In genomic region chr1:16156848-16157495, GRCh38 we compare ENCODE assay signal across 11 cellular contexts. TPM values are rescaled to one million over a fixed set of nuclear protein-coding genes. Genes with fewer than 3 reads are reported as not detected.
DNase-seq lines count a peak whose midpoint lies in the region; TF ChIP-seq lines count a peak whose summit lies in the region.
"Had no signal": no experiment of that assay in that cellular context is flagged by ENCODE, and none has a peak within 500 bp of the region (broad histone marks: within the 10 kb centered on the region; RNA-seq: fewer than 3 reads in every experiment).

No MANE protein-coding gene starts in this region.

- CTCF ChIA-PET in activated naive CD4-positive, alpha-beta T cell treated with anti-CD3 and anti-CD28 coated beads, Interleukin-2, amount 10 ng/mL, durations not matched to agents 7 days and 5 days (lab: Charles Lee), result interaction anchor here (1.0 kb wide), 1 partner anchor 74 kb away, joined by 3 read pairs; no protein-coding TSS in a partner anchor
- CTCF ChIA-PET in OCI-LY7 (lab: Charles Lee; ENCODE audit: unreplicated experiment), result no interaction called here

- TF ChIP-seq CTCF in adrenal gland (IDR thresholded peaks at IDR 0.05), result no peak
- no peak for TF ChIP-seq CTCF in smooth muscle cell (IDR thresholded peaks at IDR 0.05; ENCODE audit: borderline replicate concordance, insufficient read depth, poor library complexity, severe bottlenecking)
- TF ChIP-seq CTCF in OCI-LY7 (conservative IDR thresholded peaks at IDR 0.05; ENCODE audit: low read length), result no peak

- 76 to 78% methylated on average over 13 of the region's 13 CpGs for WGBS in GM23248 (ENCODE audit: low coverage in 1 of 2, low lambda C conversion rate in 2 of 2, missing lambda C conversion rate in 2 of 2), 2 experiments
- WGBS in adrenal gland, 4 donors, result 77 to 88% (median 87%) methylated on average over 9 to 13 of the region's 13 CpGs
- WGBS in smooth muscle cell (ENCODE audit: low lambda C conversion rate), result 56% methylated on average over 13 of the region's 13 CpGs

- H3K4me3 ChIP-seq in GM23248 (peak overlapping the region; percentile 46; the same call in 1 of the 2 replicates), adrenal gland (no peak overlapping the region), smooth muscle cell (no peak overlapping the region), OCI-LY7 (ENCODE audit: low read depth, low read length, poor library complexity, severe bottlenecking) (no peak overlapping the region)
- H3K4me3 ChIP-seq: mucosa of descending colon had no signal

- H4K20me1 ChIP-seq in GM23248 (ENCODE audit: insufficient read depth), result no peaks in the 10 kb centered on the region
- peaks cover 29% of the 10 kb centered on the region for H4K20me1 ChIP-seq in smooth muscle cell (ENCODE audit: low read depth)
- H4K20me1 ChIP-seq in OCI-LY7 (ENCODE audit: insufficient read depth, low read length), result no peaks in the 10 kb centered on the region

- TF ChIP-seq POLR2A in adrenal gland (IDR thresholded peaks at IDR 0.05), result no peak

- no peaks in the 10 kb centered on the region for H3K36me3 Mint-ChIP-seq in activated naive CD4-positive, alpha-beta T cell treated with anti-CD3 and anti-CD28 coated beads, Interleukin-2, amount 10 ng/mL, durations not matched to agents 7 days and 5 days

- H2AFZ ChIP-seq in GM23248 (no peak overlapping the region), smooth muscle cell (ENCODE audit: low read depth) (no peak overlapping the region), OCI-LY7 (ENCODE audit: low read length) (no peak overlapping the region)

- no TSS peak for BruUV-seq in OCI-LY7 (replicated peaks; lab: Mats Ljungman, UMichigan)

- H3K9me3 ChIP-seq in GM23248 (ENCODE audit: low read depth), result no peaks in the 10 kb centered on the region
- H3K9me3 ChIP-seq in adrenal gland (replicated peaks in 1 of 3), result no peaks in the 10 kb centered on the region
- no peaks in the 10 kb centered on the region for H3K9me3 ChIP-seq in smooth muscle cell (replicated peaks; ENCODE audit: low read depth)
- no peaks in the 10 kb centered on the region for H3K9me3 ChIP-seq in OCI-LY7 (ENCODE audit: low read length)
- H3K9me3 ChIP-seq: mucosa of descending colon had no signal

- H3K27me3 ChIP-seq in GM23248 (replicated peaks; ENCODE audit: insufficient read depth) (no peaks in the 10 kb centered on the region), adrenal gland (no peaks in the 10 kb centered on the region), smooth muscle cell (ENCODE audit: low read depth) (no peaks in the 10 kb centered on the region)

- H3F3A ChIP-seq in GM23248 (ENCODE audit: insufficient read depth) (peaks cover 21% of the 10 kb centered on the region), smooth muscle cell (ENCODE audit: low read depth) (peaks cover 7% of the 10 kb centered on the region)

- peaks cover 29% of the 10 kb centered on the region for H3K4me1 ChIP-seq in GM23248 (ENCODE audit: insufficient read depth)
- peaks cover 18 to 28% of the 10 kb centered on the region in 2 donors for H3K4me1 ChIP-seq in adrenal gland (replicated peaks in 1 of 2)
- peaks cover 40% of the 10 kb centered on the region for H3K4me1 ChIP-seq in smooth muscle cell (ENCODE audit: low read depth)
- H3K4me1 ChIP-seq in OCI-LY7 (ENCODE audit: insufficient read depth, low read length, poor library complexity, severe bottlenecking), result peaks cover 11% of the 10 kb centered on the region

- POLR2A ChIA-PET in OCI-LY7 (lab: Charles Lee), result interaction anchor here (0.9 kb wide), 1 partner anchor 619 kb away, joined by 3 read pairs; no protein-coding TSS in a partner anchor

- H3K27ac ChIP-seq in GM23248 (no peak overlapping the region), adrenal gland (peak overlapping the region in 3 of 5 donors; percentile 84 to 93 (median 88)), smooth muscle cell (ENCODE audit: low read depth) (peak overlapping the region; percentile 87), OCI-LY7 (ENCODE audit: low read depth, low read length, poor library complexity, severe bottlenecking) (no peak overlapping the region)

- peak; percentile 63 for DNase-seq in GM23248
- peak in 2 of 7 donors; percentile 42 to 71 for DNase-seq in adrenal gland
- DNase-seq in iris pigment epithelial cell (ENCODE audit: low read depth), result peak; percentile 87
- DNase-seq in smooth muscle cell (lab: John Stamatoyannopoulos, UW; ENCODE audit: unreplicated experiment), result no peak
- DNase-seq in stimulated activated CD4-positive, alpha-beta T cell treated with anti-CD3 and anti-CD28 coated beads, Interleukin-12 subunit alpha, Interleukin-12 subunit beta, amount 100 ng/mL, for 4 hours, result no peak
- DNase-seq in activated naive CD4-positive, alpha-beta T cell treated with anti-CD3 and anti-CD28 coated beads, Interleukin-2, amount 10 ng/mL, durations not matched to agents 7 days and 5 days, result no peak
- no peak for DNase-seq in OCI-LY7 (ENCODE audit: low spot score)
- no peak for DNase-seq in KBM-7
- DNase-seq: effector memory CD8-positive, alpha-beta T cell; mucosa of descending colon; NCI-H1092 had no signal

- H3K9me3 Mint-ChIP-seq in activated naive CD4-positive, alpha-beta T cell treated with anti-CD3 and anti-CD28 coated beads, Interleukin-2, amount 10 ng/mL, durations not matched to agents 7 days and 5 days, result no peaks in the 10 kb centered on the region
- H3K9me3 Mint-ChIP-seq: effector memory CD8-positive, alpha-beta T cell had no signal

- H3K9ac ChIP-seq in GM23248 (no peak overlapping the region), smooth muscle cell (ENCODE audit: low read depth) (no peak overlapping the region)

- peak overlapping the region; percentile 34 for H3K4me2 ChIP-seq in GM23248 (ENCODE audit: unreplicated experiment)
- H3K4me2 ChIP-seq in smooth muscle cell, result peak overlapping the region; percentile 98
- H3K4me2 ChIP-seq in OCI-LY7 (ENCODE audit: low read length), result no peak overlapping the region

- H3K27me3 Mint-ChIP-seq in activated naive CD4-positive, alpha-beta T cell treated with anti-CD3 and anti-CD28 coated beads, Interleukin-2, amount 10 ng/mL, durations not matched to agents 7 days and 5 days, result peaks cover 95% of the 10 kb centered on the region

- no peak overlapping the region for H3K27ac Mint-ChIP-seq in activated naive CD4-positive, alpha-beta T cell treated with anti-CD3 and anti-CD28 coated beads, Interleukin-2, amount 10 ng/mL, durations not matched to agents 7 days and 5 days
- H3K27ac Mint-ChIP-seq: effector memory CD8-positive, alpha-beta T cell had no signal

- peaks cover 28% of the 10 kb centered on the region for H3K79me2 ChIP-seq in GM23248 (ENCODE audit: insufficient read depth)
- peaks cover 37% of the 10 kb centered on the region for H3K79me2 ChIP-seq in smooth muscle cell (ENCODE audit: low read depth)
- H3K79me2 ChIP-seq in OCI-LY7 (ENCODE audit: insufficient read depth, low read depth, low read length), result no peaks in the 10 kb centered on the region

- in situ Hi-C loops in GM23248 (cut with MboI), result no loop called here
- in situ Hi-C loops in KBM-7 (cut with MboI; ENCODE audit: low pct_unique_long_range_greater_than_20kb, low sequenced_read_pairs), result no loop called here

- H3K9me2 ChIP-seq in GM23248 (ENCODE audit: insufficient read depth) (no peaks in the 10 kb centered on the region), OCI-LY7 (ENCODE audit: insufficient read depth, low read length) (no peaks in the 10 kb centered on the region)

- peaks cover 58% of the 10 kb centered on the region for H3K4me1 Mint-ChIP-seq in activated naive CD4-positive, alpha-beta T cell treated with anti-CD3 and anti-CD28 coated beads, Interleukin-2, amount 10 ng/mL, durations not matched to agents 7 days and 5 days

- H3K4me3 Mint-ChIP-seq in activated naive CD4-positive, alpha-beta T cell treated with anti-CD3 and anti-CD28 coated beads, Interleukin-2, amount 10 ng/mL, durations not matched to agents 7 days and 5 days, result no peak overlapping the region

- intact Hi-C loops in adrenal gland (cut with DNase I), result no loop called here
- intact Hi-C loops in OCI-LY7 (cut with micrococcal nuclease; ENCODE audit: unreplicated experiment), result no loop called here

- H3K36me3 ChIP-seq in GM23248 (ENCODE audit: low read depth), result no peaks in the 10 kb centered on the region
- H3K36me3 ChIP-seq in adrenal gland (replicated peaks in 1 of 2), result no peaks in the 10 kb centered on the region
- no peaks in the 10 kb centered on the region for H3K36me3 ChIP-seq in smooth muscle cell (ENCODE audit: low read depth)
- no peaks in the 10 kb centered on the region for H3K36me3 ChIP-seq in OCI-LY7 (ENCODE audit: insufficient read depth, low read length)

RNA-seq across cellular contexts. Expression of gene EPHA2, which starts 1.1 kb away (rescaled TPM):
- total RNA-seq in GM23248 (2014; rRNA removed; shearing (Covaris generic)), result 20.4 and 21.7 TPM in 2 replicates
- polyA plus RNA-seq in GM23248 (2016; fragmentation: Nextera tagmentation; extraction: Ambion mirVana) (8.0 and 8.8 TPM in 2 replicates), adrenal gland (10 to 100 TPM in 2 of 3 donors, 1 to 10 TPM in 1; 2.7 to 15.3 (median 11.5) TPM), smooth muscle cell (27.3 and 48.4 TPM in 2 replicates)
- total RNA-seq in adrenal gland (10 to 100 TPM; 11.8 to 49.5 (median 19.2) TPM), smooth muscle cell (34.8 and 41.1 TPM in 2 replicates), OCI-LY7 (2022) (0.15 TPM in 1 of 2 replicates, not detected in the other)
- not detected in 2 replicates for total RNA-seq in OCI-LY7 (2014; rRNA removed; shearing (Covaris generic))

RNA-seq across cellular contexts. Expression of gene ARHGEF19, which starts 55.5 kb away (rescaled TPM):
- total RNA-seq in GM23248 (2014; rRNA removed; shearing (Covaris generic)), result 8.6 and 12.1 TPM in 2 replicates
- polyA plus RNA-seq in GM23248 (2016; fragmentation: Nextera tagmentation; extraction: Ambion mirVana) (13.3 and 14.2 TPM in 2 replicates), adrenal gland (10 to 100 TPM; 19.1 to 28.2 (median 19.1) TPM), smooth muscle cell (45.9 and 52.1 TPM in 2 replicates)
- total RNA-seq in adrenal gland (10 to 100 TPM; 11.4 to 46.2 (median 23.8) TPM), smooth muscle cell (24.9 and 32.1 TPM in 2 replicates), OCI-LY7 (2022) (3.9 and 6.2 TPM in 2 replicates)
- 2.7 and 5.9 TPM in 2 replicates for total RNA-seq in OCI-LY7 (2014; rRNA removed; shearing (Covaris generic))

Comparison
In these comparisons a context has a peak if more than half of its experiments do, and no peak if none do; other contexts are left out.
1. DNase-seq: peak in GM23248 (single experiment) and iris pigment epithelial cell (single experiment); none in smooth muscle cell (single experiment), stimulated activated CD4-positive, alpha-beta T cell treated with anti-CD3 and anti-CD28 coated beads, Interleukin-12 subunit alpha, Interleukin-12 subunit beta, amount 100 ng/mL, for 4 hours (single experiment), activated naive CD4-positive, alpha-beta T cell treated with anti-CD3 and anti-CD28 coated beads, Interleukin-2, amount 10 ng/mL, durations not matched to agents 7 days and 5 days (single experiment), OCI-LY7 (single experiment) and KBM-7 (single experiment).
2. H3K27ac ChIP-seq: peak in adrenal gland (3 of 5) and smooth muscle cell (single experiment); none in GM23248 (single experiment) and OCI-LY7 (single experiment).
3. RNA of gene EPHA2, which starts 1.1 kb away (total RNA-seq): 34.8 to 41.1 TPM in smooth muscle cell, 20.4 to 21.7 TPM in GM23248 and 11.8 to 49.5 TPM in adrenal gland; 0.15 TPM in OCI-LY7; every median in the first group is over 10 times any median in the second.